24 cellular contexts compared by ENCODE assay signal in the genomic region with DNA sequence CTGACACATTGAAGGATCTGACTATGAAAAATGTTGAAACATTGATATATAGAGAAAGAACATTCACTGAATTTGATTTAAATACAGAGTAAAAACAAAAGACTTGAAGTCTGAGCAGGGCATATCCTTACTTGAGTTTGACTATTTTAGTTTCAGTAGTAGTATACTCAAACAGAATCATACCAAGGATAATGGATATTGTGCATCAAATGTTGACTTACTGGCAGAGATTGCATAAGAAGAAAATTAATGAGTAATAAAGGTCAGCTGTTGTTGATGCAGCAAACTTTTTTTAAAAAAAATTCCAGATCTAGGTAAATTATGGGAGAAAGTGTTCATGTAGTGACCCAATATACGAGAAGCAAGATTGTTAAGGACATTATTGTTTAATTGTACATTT.
"Had no signal": no experiment of that assay in that cellular context is flagged by ENCODE, and none has a peak within 500 bp of the region (broad histone marks: within the 10 kb centered on the region; RNA-seq: fewer than 3 reads in every experiment).

No MANE protein-coding gene starts in this region.

- H3K4me1 Mint-ChIP-seq: central memory CD8-positive, alpha-beta T cell; naive thymus-derived CD8-positive, alpha-beta T cell; stimulated activated effector memory CD8-positive, alpha-beta T cell treated with anti-CD3 and anti-CD28 coated beads, Interleukin-12 subunit alpha, Interleukin-12 subunit beta, amount 100 ng/mL, for 72 hours had no signal

- ATAC-seq: gastrocnemius medialis; left cardiac atrium; lower lobe of right lung; naive thymus-derived CD8-positive, alpha-beta T cell; sciatic nerve; stimulated activated effector memory CD8-positive, alpha-beta T cell treated with anti-CD3 and anti-CD28 coated beads, Interleukin-12 subunit alpha, Interleukin-12 subunit beta, amount 100 ng/mL, for 72 hours had no signal

- H3K27ac Mint-ChIP-seq: dendritic cell treated with granulocyte-macrophage colony-stimulating factor and Interleukin-4, amounts not matched to agents 40 ng/mL and 50 ng/mL, for 4 days; naive thymus-derived CD8-positive, alpha-beta T cell; stimulated activated effector memory CD8-positive, alpha-beta T cell treated with anti-CD3 and anti-CD28 coated beads, Interleukin-12 subunit alpha, Interleukin-12 subunit beta, amount 100 ng/mL, for 72 hours; type B pancreatic cell had no signal

- H3K4me3 Mint-ChIP-seq: central memory CD8-positive, alpha-beta T cell; dendritic cell treated with granulocyte-macrophage colony-stimulating factor and Interleukin-4, amounts not matched to agents 40 ng/mL and 50 ng/mL, for 4 days; naive thymus-derived CD8-positive, alpha-beta T cell; stimulated activated effector memory CD8-positive, alpha-beta T cell treated with anti-CD3 and anti-CD28 coated beads, Interleukin-12 subunit alpha, Interleukin-12 subunit beta, amount 100 ng/mL, for 72 hours; type B pancreatic cell had no signal

- H3K4me1 ChIP-seq: colonic mucosa, esophagus squamous epithelium, gastrocnemius medialis, left ventricle myocardium inferior, lower lobe of right lung, stomach, thyroid gland had no signal

- H3K9me3 Mint-ChIP-seq: central memory CD8-positive, alpha-beta T cell; dendritic cell treated with granulocyte-macrophage colony-stimulating factor and Interleukin-4, amounts not matched to agents 40 ng/mL and 50 ng/mL, for 4 days; stimulated activated effector memory CD8-positive, alpha-beta T cell treated with anti-CD3 and anti-CD28 coated beads, Interleukin-12 subunit alpha, Interleukin-12 subunit beta, amount 100 ng/mL, for 72 hours had no signal

- H3K27ac ChIP-seq: colonic mucosa, esophagus squamous epithelium, gastrocnemius medialis, left ventricle myocardium inferior, lower lobe of right lung, ovary, stomach, thyroid gland had no signal

- H3K9me3 ChIP-seq: colonic mucosa, esophagus squamous epithelium, gastrocnemius medialis, left ventricle myocardium inferior, lower lobe of right lung, ovary, stomach, thyroid gland had no signal

- H3K36me3 ChIP-seq: colonic mucosa, esophagus squamous epithelium, gastrocnemius medialis, left ventricle myocardium inferior, lower lobe of right lung, ovary, stomach, thyroid gland had no signal

- H3K4me3 ChIP-seq: colonic mucosa, esophagus squamous epithelium, gastrocnemius medialis, left ventricle myocardium inferior, lower lobe of right lung, ovary, stomach, thyroid gland had no signal

- H3K36me3 Mint-ChIP-seq: naive thymus-derived CD8-positive, alpha-beta T cell; stimulated activated effector memory CD8-positive, alpha-beta T cell treated with anti-CD3 and anti-CD28 coated beads, Interleukin-12 subunit alpha, Interleukin-12 subunit beta, amount 100 ng/mL, for 72 hours; type B pancreatic cell had no signal

- DNase-seq: colonic mucosa; effector CD8-positive, alpha-beta T cell; erythroblast; esophagus squamous epithelium; foreskin fibroblast; gastrocnemius medialis; head of caudate nucleus; left cardiac atrium; left ventricle myocardium inferior; lower lobe of right lung; naive thymus-derived CD8-positive, alpha-beta T cell; occipital lobe; ovary; posterior cingulate gyrus; stimulated activated CD4-positive, alpha-beta T cell treated with anti-CD3 and anti-CD28 coated beads, Interleukin-2, amount 100 ng/mL, for 24 hours; stimulated activated CD4-positive, alpha-beta T cell treated with anti-CD3 and anti-CD28 coated beads, Interleukin-4, amount 100 ng/mL, for 24 hours; stimulated activated naive CD4-positive, alpha-beta T cell treated with Interleukin-2 at 50 U/mL for 16 hours; stomach; thyroid gland had no signal

- H3K27me3 ChIP-seq: colonic mucosa, esophagus squamous epithelium, gastrocnemius medialis, ovary, stomach, thyroid gland had no signal

- H3K27me3 Mint-ChIP-seq: central memory CD8-positive, alpha-beta T cell; dendritic cell treated with granulocyte-macrophage colony-stimulating factor and Interleukin-4, amounts not matched to agents 40 ng/mL and 50 ng/mL, for 4 days; type B pancreatic cell had no signal
